In the genomic region with DNA sequence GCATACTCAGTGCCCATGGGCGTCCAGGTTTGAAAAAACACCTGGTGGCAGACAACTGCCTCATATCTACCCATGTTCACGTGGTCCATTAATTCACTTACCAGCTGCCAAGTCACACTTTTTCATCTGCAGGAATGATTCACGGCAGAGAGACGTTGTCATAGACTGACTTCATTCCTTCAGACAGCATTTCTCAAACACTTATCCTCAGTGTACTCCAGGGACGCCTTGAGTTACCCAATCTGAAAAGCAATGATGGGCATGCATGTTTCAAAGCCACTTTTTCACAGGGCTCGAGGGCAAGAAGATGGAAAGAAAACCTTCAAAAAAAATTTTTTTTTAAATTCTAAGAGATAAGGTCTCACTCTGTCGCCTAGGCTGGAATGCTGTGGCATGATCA, we compare ENCODE assay signal across 19 cellular contexts. TPM values are rescaled to one million over a fixed set of nuclear protein-coding genes. Genes with fewer than 3 reads are reported as not detected.
DNase-seq lines count a peak whose midpoint lies in the region; ATAC-seq and TF ChIP-seq lines count a peak whose summit lies in the region.
"Had no signal": no experiment of that assay in that cellular context is flagged by ENCODE, and none has a peak within 500 bp of the region (broad histone marks: within the 10 kb centered on the region; RNA-seq: fewer than 3 reads in every experiment).

No MANE protein-coding gene starts in this region.

- intact Hi-C loops in colonic mucosa (cut with DNase I) = loop anchor here (5.0 kb wide), 1 partner anchor 125 kb away; a partner anchor contains a TSS

- H3K27me3 ChIP-seq in ACC112 (ENCODE audit: insufficient read depth, low read length) = no peaks in the 10 kb centered on the region
- no peaks in the 10 kb centered on the region for H3K27me3 ChIP-seq in colonic mucosa
- H3K27me3 ChIP-seq: ascending aorta, upper lobe of left lung had no signal

- H3K4me3 ChIP-seq in ACC112 (ENCODE audit: low read depth, low read length) (no peak overlapping the region), fibroblast of mammary gland (ENCODE audit: control insufficient read depth, low read depth, low read length) (no peak overlapping the region), colonic mucosa (no peak overlapping the region)
- H3K4me3 ChIP-seq: ascending aorta, upper lobe of left lung had no signal

- H3K27ac ChIP-seq in ACC112 (ENCODE audit: low read depth, low read length) (peak overlapping the region; percentile 9; the same call in 1 of the 2 replicates), colonic mucosa (no peak overlapping the region)
- H3K27ac ChIP-seq: ascending aorta had no signal

- no peaks in the 10 kb centered on the region for H3K9me3 ChIP-seq in colonic mucosa
- H3K9me3 ChIP-seq: ascending aorta, upper lobe of left lung had no signal

- peaks cover 13% of the 10 kb centered on the region for H3K79me2 ChIP-seq in ACC112 (ENCODE audit: control insufficient read depth, insufficient read depth, low read length, unreplicated experiment)

- peaks cover 15% of the 10 kb centered on the region for H3K4me1 ChIP-seq in ACC112 (ENCODE audit: control insufficient read depth, insufficient read depth, low read length, unreplicated experiment)
- H3K4me1 ChIP-seq in colonic mucosa = peaks cover 4% of the 10 kb centered on the region

- peak; percentile 69 for DNase-seq in RKO (ENCODE audit: low spot score)
- DNase-seq in fibroblast of mammary gland (ENCODE audit: low read depth) = peak; percentile 75
- DNase-seq in LoVo (ENCODE audit: low spot score) = no peak
- DNase-seq in colonic mucosa = no peak
- DNase-seq: activated gamma-delta T cell treated with Interleukin-2 at 50 U/mL for 16 hours; CD4-positive, alpha-beta memory T cell; Kasumi-1; kidney; NCI-H1436 treated with DMSO at 0.1 percent for 48 hours; NCI-H345; Right ventricle myocardium superior; stimulated activated naive B cell treated with anti-CD40 and anti-IgM and Interleukin-4, amounts not matched to agents 10 μg/mL and 1 μg/mL and 100 μg/mL, for 72 hours had no signal

- no peak for ATAC-seq in HG03432 (IDR thresholded peaks at IDR 0.05; ENCODE audit: unreplicated experiment)
- ATAC-seq: activated CD4-positive, CD25-positive, alpha-beta regulatory T cell treated with anti-CD3 and anti-CD28 coated beads, Interleukin-2, amount 50 U/mL, for 24 hours; stimulated activated naive B cell treated with anti-CD40 and anti-IgM and Interleukin-4, amounts not matched to agents 10 μg/mL and 1 μg/mL and 100 μg/mL, for 72 hours had no signal

- no peaks in the 10 kb centered on the region; the same call in 1 of the 2 replicates for H3K36me3 ChIP-seq in ACC112 (ENCODE audit: insufficient read depth, low read length)
- no peaks in the 10 kb centered on the region for H3K36me3 ChIP-seq in colonic mucosa

- H3K9ac ChIP-seq in colonic mucosa (ENCODE audit: low read depth in 2 of 2, low read length in 2 of 2) = no peak overlapping the region

- no peak overlapping the region for H2AFZ ChIP-seq in ACC112 (ENCODE audit: low read length, unreplicated experiment)

- TF ChIP-seq CTCF in fibroblast of mammary gland (conservative IDR thresholded peaks at IDR 0.05; ENCODE audit: control insufficient read depth, insufficient read depth, low read depth, low read length) (no peak), colonic mucosa (IDR thresholded peaks at IDR 0.05) (no peak)

RNA-seq across cellular contexts. Expression of a gene that starts 6.0 kb away (rescaled TPM):
- total RNA-seq in colonic mucosa = 100 to 1,000 TPM in 1 of 2 donors, 10 to 100 TPM in 1; 83.9 to 123 TPM

RNA-seq across cellular contexts. Expression of a gene that starts 12.7 kb away (rescaled TPM):
- total RNA-seq in colonic mucosa = 100 to 1,000 TPM; 163 to 194 TPM

RNA-seq across cellular contexts. Expression of a gene that starts 20.3 kb away (rescaled TPM):
- total RNA-seq in colonic mucosa = under 1 TPM in 1 of 2 donors, not detected in 1; 0.45 TPM
- total RNA-seq: A172; ascending aorta; CD4-positive, alpha-beta memory T cell; kidney; mucosa of gallbladder; Right ventricle myocardium superior; upper lobe of left lung had no signal

RNA-seq across cellular contexts. Expression of a gene that starts 45.4 kb away (rescaled TPM):
- under 1 TPM; 0.15 to 0.50 TPM for total RNA-seq in colonic mucosa
- total RNA-seq: ascending aorta had no signal

Comparison
In these comparisons a context has a peak if more than half of its experiments do, and no peak if none do; other contexts are left out.
1. DNase-seq: peak in RKO (single experiment) and fibroblast of mammary gland (single experiment); none in LoVo (single experiment) and colonic mucosa (single experiment).